In genomic region chr3:147210676-147211075, GRCh38 we compare ENCODE assay signal across 20 cellular contexts.
"Had no signal": no experiment of that assay in that cellular context is flagged by ENCODE, and none has a peak within 500 bp of the region (broad histone marks: within the 10 kb centered on the region; RNA-seq: fewer than 3 reads in every experiment).

No MANE protein-coding gene starts in this region.

- H3K4me3 Mint-ChIP-seq: effector memory CD8-positive, alpha-beta T cell; naive B cell; natural killer cell treated with Interleukin-12 subunit alpha and Interleukin-12 subunit beta and Interleukin-15 and Interleukin-18, amount 100 ng/mL, for 72 hours; stimulated activated effector memory CD8-positive, alpha-beta T cell treated with anti-CD3 and anti-CD28 coated beads, Interleukin-12 subunit alpha, Interleukin-12 subunit beta, amount 100 ng/mL, for 72 hours had no signal

- H3K27ac Mint-ChIP-seq: effector memory CD8-positive, alpha-beta T cell; naive B cell; natural killer cell treated with Interleukin-12 subunit alpha and Interleukin-12 subunit beta and Interleukin-15 and Interleukin-18, amount 100 ng/mL, for 72 hours; stimulated activated effector memory CD8-positive, alpha-beta T cell treated with anti-CD3 and anti-CD28 coated beads, Interleukin-12 subunit alpha, Interleukin-12 subunit beta, amount 100 ng/mL, for 72 hours had no signal

- DNase-seq: cortex of kidney; effector memory CD8-positive, alpha-beta T cell; hypothalamus; left ventricle myocardium superior; lower lobe of right lung; naive B cell; nucleus accumbens; stimulated activated CD4-positive, alpha-beta T cell treated with anti-CD3 and anti-CD28 coated beads, Interleukin-2, amount 100 ng/mL, for 24 hours; stimulated activated CD4-positive, alpha-beta T cell treated with anti-CD3 and anti-CD28 coated beads, Interleukin-4, amount 100 ng/mL, for 24 hours; stimulated activated naive CD4-positive, alpha-beta T cell treated with Interleukin-2 at 50 U/mL for 16 hours; stomach; thyroid gland; trophoblast cell had no signal

- H3K27me3 ChIP-seq: right atrium auricular region, stomach, thyroid gland, vagina had no signal

- H3K4me3 ChIP-seq: lower lobe of right lung, prostate gland, right atrium auricular region, smooth muscle cell, stomach, thyroid gland, vagina had no signal

- H3K4me1 ChIP-seq: lower lobe of right lung, prostate gland, right atrium auricular region, stomach, thyroid gland, vagina had no signal

- H3K27ac ChIP-seq: lower lobe of right lung, prostate gland, right atrium auricular region, stomach, thyroid gland, vagina had no signal

- H3K36me3 Mint-ChIP-seq: naive B cell; stimulated activated effector memory CD8-positive, alpha-beta T cell treated with anti-CD3 and anti-CD28 coated beads, Interleukin-12 subunit alpha, Interleukin-12 subunit beta, amount 100 ng/mL, for 72 hours had no signal

- H3K36me3 ChIP-seq: lower lobe of right lung, prostate gland, right atrium auricular region, stomach, thyroid gland, vagina had no signal

- H3K4me2 ChIP-seq: smooth muscle cell had no signal

- ATAC-seq: effector memory CD8-positive, alpha-beta T cell; left ventricle myocardium superior; lower lobe of right lung; natural killer cell treated with Interleukin-12 subunit alpha and Interleukin-12 subunit beta and Interleukin-15 and Interleukin-18, amount 100 ng/mL, for 72 hours; sciatic nerve; stimulated activated effector memory CD8-positive, alpha-beta T cell treated with anti-CD3 and anti-CD28 coated beads, Interleukin-12 subunit alpha, Interleukin-12 subunit beta, amount 100 ng/mL, for 72 hours had no signal

- H3K4me1 Mint-ChIP-seq: stimulated activated effector memory CD8-positive, alpha-beta T cell treated with anti-CD3 and anti-CD28 coated beads, Interleukin-12 subunit alpha, Interleukin-12 subunit beta, amount 100 ng/mL, for 72 hours had no signal

- H3K9me3 ChIP-seq: lower lobe of right lung, prostate gland, thyroid gland, vagina had no signal

- H3K27me3 Mint-ChIP-seq: effector memory CD8-positive, alpha-beta T cell; naive B cell; natural killer cell treated with Interleukin-12 subunit alpha and Interleukin-12 subunit beta and Interleukin-15 and Interleukin-18, amount 100 ng/mL, for 72 hours had no signal
